23 cellular contexts compared by ENCODE assay signal in the genomic region with DNA sequence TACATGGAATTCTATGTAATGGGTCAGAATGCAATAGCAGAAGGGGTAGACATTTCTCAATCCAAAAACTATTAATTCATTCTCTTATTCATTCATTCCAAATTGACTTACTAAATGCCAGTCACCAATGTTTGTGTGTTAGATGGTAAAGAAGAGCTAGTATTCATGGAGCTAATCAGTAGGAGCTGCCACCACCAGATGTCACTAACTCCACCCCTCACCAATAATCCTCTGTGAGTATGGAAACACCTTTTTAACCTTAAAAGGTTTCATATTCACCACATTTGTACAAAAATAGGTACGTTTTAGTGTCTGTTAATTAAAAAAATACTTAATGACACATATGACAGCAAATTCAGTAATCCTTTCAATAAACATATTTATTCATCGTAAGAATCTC.
DNase-seq lines count a peak whose midpoint lies in the region; ATAC-seq, FAIRE-seq and TF ChIP-seq lines count a peak whose summit lies in the region.
"Had no signal": no experiment of that assay in that cellular context is flagged by ENCODE, and none has a peak within 500 bp of the region (broad histone marks: within the 10 kb centered on the region; RNA-seq: fewer than 3 reads in every experiment).

No MANE protein-coding gene starts in this region.

- CTCF ChIA-PET in PC-3 (lab: Charles Lee), result interaction anchor here (0.6 kb wide), 1 partner anchor 52 kb away, joined by 4 read pairs; no protein-coding TSS in a partner anchor

- DNase-seq in DMS53 (lab: John Stamatoyannopoulos, UW) (peak; percentile 51), HT-29 (ENCODE audit: low spot score) (peak; percentile 39), PC-3 (peak; percentile 17), hepatocyte (ENCODE audit: low spot score) (no peak), NCI-H1105 treated with DMSO at 0.1 percent for 48 hours (lab: John Stamatoyannopoulos, UW) (no peak), amygdala (lab: John Stamatoyannopoulos, UW) (no peak), GM12891 (ENCODE audit: insufficient read length, low spot score) (no peak)
- no peak for DNase-seq in activated effector memory CD4-positive, alpha-beta T cell treated with Interleukin-2 at 50 U/mL for 16 hours
- DNase-seq: activated CD4-positive, alpha-beta T cell treated with anti-CD3 and anti-CD28 coated beads for 36 hours; activated naive CD4-positive, alpha-beta T cell treated with Interleukin-2 at 50 U/mL for 16 hours; activated T-cell treated with anti-CD3 and anti-CD28 coated beads, Interleukin-2, amount 50 U/mL, for 4 hours; CD8-positive, alpha-beta T cell; colonic mucosa; left colon; naive thymus-derived CD8-positive, alpha-beta T cell; NCI-H1092 treated with DMSO at 0.1 percent for 48 hours; NCI-H2081 treated with DMSO at 0.1 percent for 48 hours; SHP77 treated with DMSO at 0.1 percent for 48 hours; stimulated activated naive CD4-positive, alpha-beta T cell; T-cell had no signal

- peak; percentile 50 for TF ChIP-seq CTCF in PC-3 (conservative IDR thresholded peaks at IDR 0.05; ENCODE audit: low read depth, low read length)
- TF ChIP-seq CTCF in hepatocyte (IDR thresholded peaks at IDR 0.05; ENCODE audit: poor library complexity), result peak; percentile 8

- H3K4me3 ChIP-seq in PC-3 (ENCODE audit: low read length), result no peak overlapping the region
- H3K4me3 ChIP-seq in hepatocyte, result no peak overlapping the region
- H3K4me3 ChIP-seq: breast epithelium, colonic mucosa, smooth muscle cell had no signal

- H3K9me2 ChIP-seq in PC-3 (replicated peaks; ENCODE audit: low read length), result no peaks in the 10 kb centered on the region
- H3K9me2 ChIP-seq in hepatocyte (replicated peaks; ENCODE audit: insufficient read depth), result no peaks in the 10 kb centered on the region

- WGBS in hepatocyte (ENCODE audit: low lambda C conversion rate, missing lambda C conversion rate), result 85% methylated on average over 2 of the region's 2 CpGs

- no peaks in the 10 kb centered on the region for H3K9me3 ChIP-seq in PC-3 (ENCODE audit: low read length)
- no peaks in the 10 kb centered on the region for H3K9me3 ChIP-seq in hepatocyte (ENCODE audit: low read depth)
- H3K9me3 ChIP-seq: breast epithelium, colonic mucosa had no signal

- TF ChIP-seq POLR2A in GM12891 (IDR thresholded peaks at IDR 0.05; ENCODE audit: low read depth, low read length), result no peak

- H3K27ac ChIP-seq in PC-3 (ENCODE audit: low read length), result no peak overlapping the region
- no peak overlapping the region for H3K27ac ChIP-seq in hepatocyte
- H3K27ac ChIP-seq: breast epithelium, colonic mucosa, KMS-11 had no signal

- no peaks in the 10 kb centered on the region for H3F3A ChIP-seq in PC-3 (ENCODE audit: low read length, unreplicated experiment)

- H3K36me3 ChIP-seq in PC-3 (ENCODE audit: low read depth, low read length) (no peaks in the 10 kb centered on the region), hepatocyte (replicated peaks; ENCODE audit: insufficient read depth, low read depth) (no peaks in the 10 kb centered on the region)
- H3K36me3 ChIP-seq: breast epithelium, colonic mucosa had no signal

- H3K4me2 ChIP-seq in PC-3 (ENCODE audit: low read length), result no peak overlapping the region
- H3K4me2 ChIP-seq in hepatocyte, result no peak overlapping the region
- H3K4me2 ChIP-seq: KMS-11, smooth muscle cell had no signal

- H2AFZ ChIP-seq in PC-3 (ENCODE audit: low read length) (no peak overlapping the region), hepatocyte (no peak overlapping the region)

- H3K79me2 ChIP-seq in PC-3 (ENCODE audit: low read length), result no peaks in the 10 kb centered on the region
- no peaks in the 10 kb centered on the region for H3K79me2 ChIP-seq in hepatocyte

- no TSS peak for BruUV-seq in PC-3 (replicated peaks; lab: Mats Ljungman, UMichigan)

- no peak for FAIRE-seq in GM12891 (lab: Jason Lieb, UNC)

- H3K4me1 ChIP-seq in PC-3 (ENCODE audit: insufficient read depth, low read length) (no peaks in the 10 kb centered on the region), hepatocyte (ENCODE audit: insufficient read depth) (no peaks in the 10 kb centered on the region)
- H3K4me1 ChIP-seq: breast epithelium, colonic mucosa had no signal

- no peak overlapping the region for H3K9ac ChIP-seq in PC-3 (ENCODE audit: low read length)
- H3K9ac ChIP-seq: KMS-11 had no signal

- peak; percentile 49; the same call in 1 of the 2 replicates for ATAC-seq in PC-3
- ATAC-seq: activated CD4-positive, alpha-beta T cell treated with anti-CD3 and anti-CD28 coated beads for 36 hours; activated T-cell treated with anti-CD3 and anti-CD28 coated beads, Interleukin-2, amount 50 U/mL, for 4 hours; CD8-positive, alpha-beta T cell; left colon; naive thymus-derived CD8-positive, alpha-beta T cell; T-cell had no signal

- POLR2A ChIA-PET in PC-3 (lab: Charles Lee; ENCODE audit: unreplicated experiment), result interaction anchor here (0.6 kb wide), 1 partner anchor 18 kb away, joined by 7 read pairs; no protein-coding TSS in a partner anchor

- intact Hi-C loops in PC-3 (cut with micrococcal nuclease), result loop anchor here (2.0 to 5.0 kb wide), 2 partner anchors 43 to 325 kb away; no protein-coding TSS in a partner anchor

- H3K27me3 ChIP-seq in PC-3 (ENCODE audit: low read length) (no peaks in the 10 kb centered on the region; the same call in 1 of the 2 replicates), hepatocyte (no peaks in the 10 kb centered on the region)
- H3K27me3 ChIP-seq: breast epithelium, colonic mucosa had no signal

- no peaks in the 10 kb centered on the region for H4K20me1 ChIP-seq in PC-3 (ENCODE audit: low read length)
- H4K20me1 ChIP-seq in hepatocyte (ENCODE audit: insufficient read depth, poor library complexity, severe bottlenecking), result no peaks in the 10 kb centered on the region

TF ChIP-seq in GM12891, 5 proteins besides CTCF, POLR2A, EP300 and RAD21:
- TF ChIP-seq SPI1 (IDR thresholded peaks at IDR 0.05; ENCODE audit: low read depth, low read length), result no peak
- no peak for TF ChIP-seq PAX5 (IDR thresholded peaks at IDR 0.05; ENCODE audit: insufficient read depth, low read length, severe bottlenecking)
- no peak for TF ChIP-seq POU2F2 (IDR thresholded peaks at IDR 0.05; ENCODE audit: low read depth, low read length)
- no peak for TF ChIP-seq TAF1 (IDR thresholded peaks at IDR 0.05; ENCODE audit: low read depth, low read length)
- TF ChIP-seq POLR2AphosphoS5 (IDR thresholded peaks at IDR 0.05; ENCODE audit: low read depth, low read length), result no peak

Comparison
In these comparisons a context has a peak if more than half of its experiments do, and no peak if none do; other contexts are left out.
1. DNase-seq: peak in DMS53 (single experiment), HT-29 (single experiment) and PC-3 (single experiment); none in hepatocyte (single experiment), NCI-H1105 treated with DMSO at 0.1 percent for 48 hours (single experiment), amygdala (0 of 56), GM12891 (single experiment) and activated effector memory CD4-positive, alpha-beta T cell treated with Interleukin-2 at 50 U/mL for 16 hours (single experiment).